ENCODE assay signal across 17 cellular contexts in the genomic region with DNA sequence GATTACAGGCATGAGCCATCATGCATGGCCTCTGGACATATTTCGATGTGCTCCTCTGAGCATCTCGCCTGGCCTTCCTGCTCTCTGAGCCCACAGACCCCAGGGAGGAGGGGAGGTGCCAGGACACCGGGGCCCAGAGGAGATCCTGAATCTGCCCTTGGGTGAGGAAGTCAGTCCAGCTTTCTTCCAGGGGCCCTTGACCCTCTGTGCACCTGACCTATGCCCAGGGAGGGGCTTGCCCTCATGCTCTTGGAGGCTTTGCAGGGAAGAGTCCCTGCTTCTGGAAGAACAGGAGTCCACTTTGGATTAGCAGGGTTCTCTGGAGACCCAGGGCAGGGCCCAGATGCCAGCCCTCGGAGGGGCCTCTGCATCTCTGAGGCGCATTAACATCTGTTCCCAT. TPM values are rescaled to one million over a fixed set of nuclear protein-coding genes. Genes with fewer than 3 reads are reported as not detected.
A peak's percentile ranks its signal among the peaks of the same experiment; 100 is the strongest.
DNase-seq lines count a peak whose midpoint lies in the region; ATAC-seq, FAIRE-seq and TF ChIP-seq lines count a peak whose summit lies in the region.
"Had no signal": no experiment of that assay in that cellular context is flagged by ENCODE, and none has a peak within 500 bp of the region (broad histone marks: within the 10 kb centered on the region; RNA-seq: fewer than 3 reads in every experiment).

No MANE protein-coding gene starts in this region.

- no peak overlapping the region for H3T11ph ChIP-seq in H9 (ENCODE audit: low read length)

- H4K20me1 ChIP-seq in H9 (ENCODE audit: control insufficient read depth, insufficient read depth, insufficient read length), result no peaks in the 10 kb centered on the region

- no peaks in the 10 kb centered on the region for H3K36me3 ChIP-seq in small intestine (ENCODE audit: control insufficient read depth in 2 of 2, insufficient read depth in 2 of 2, low read length in 2 of 2)
- H3K36me3 ChIP-seq: BE2C, HAP-1 had no signal

- H3K27me3 ChIP-seq in H9 (ENCODE audit: insufficient read depth, low read length), result no peaks in the 10 kb centered on the region
- H3K27me3 ChIP-seq in small intestine (ENCODE audit: control insufficient read depth in 2 of 2, insufficient read depth in 2 of 2, low read length in 2 of 2), result no peaks in the 10 kb centered on the region
- H3K27me3 ChIP-seq: BE2C had no signal

- H2BK15ac ChIP-seq in H9 (ENCODE audit: low read depth, low read length), result no peak overlapping the region

- no peak overlapping the region for H2BK5ac ChIP-seq in H9 (ENCODE audit: insufficient read length, low read length)

- no peak overlapping the region for H3K4ac ChIP-seq in H9 (ENCODE audit: low read depth, low read length)

- H3K56ac ChIP-seq in H9 (ENCODE audit: insufficient read length, low read depth, low read length), result no peak overlapping the region

- no peak overlapping the region for H4K5ac ChIP-seq in H9 (ENCODE audit: insufficient read length, low read depth, low read length)

- WGBS in H9 (ENCODE audit: extremely low coverage, insufficient read length, low lambda C conversion rate), result no CpG with 5 or more reads among the region's 5 CpGs
- 62 to 77% (median 75%) methylated on average over 5 of the region's 5 CpGs for WGBS in small intestine, 3 donors

- H3K9me3 Mint-ChIP-seq in H9 (no peaks in the 10 kb centered on the region; a peak in 1 of 5 replicates), glutamatergic neuron (ENCODE audit: unreplicated experiment) (no peaks in the 10 kb centered on the region)
- H3K9me3 Mint-ChIP-seq: CD8-positive, alpha-beta memory T cell; GM23338 had no signal

- H3K27ac Mint-ChIP-seq in H9, result no peak overlapping the region
- peak overlapping the region; percentile 71 for H3K27ac Mint-ChIP-seq in T-helper 17 cell
- H3K27ac Mint-ChIP-seq in glutamatergic neuron (ENCODE audit: unreplicated experiment), result no peak overlapping the region
- H3K27ac Mint-ChIP-seq: GM23338 had no signal

- no peaks in the 10 kb centered on the region for H3K9me3 ChIP-seq in H9 (ENCODE audit: control insufficient read depth, low read depth, low read length)
- no peaks in the 10 kb centered on the region for H3K9me3 ChIP-seq in T-helper 17 cell (ENCODE audit: control insufficient read depth, low read length, poor library complexity, severe bottlenecking)
- no peaks in the 10 kb centered on the region for H3K9me3 ChIP-seq in small intestine (ENCODE audit: control insufficient read depth, low read depth)
- H3K9me3 ChIP-seq: BE2C, Caco-2, HAP-1 had no signal

- H2BK20ac ChIP-seq in H9 (ENCODE audit: low read depth, low read length, poor library complexity, severe bottlenecking), result no peak overlapping the region

- H3K36me3 Mint-ChIP-seq in H9 (ENCODE audit: insufficient read depth in 1 of 3, low read depth in 3 of 3) (no peaks in the 10 kb centered on the region; a peak in 1 of 7 replicates), T-helper 17 cell (ENCODE audit: low read depth) (no peaks in the 10 kb centered on the region), glutamatergic neuron (ENCODE audit: unreplicated experiment) (no peaks in the 10 kb centered on the region)
- H3K36me3 Mint-ChIP-seq: CD8-positive, alpha-beta memory T cell had no signal

- no peak overlapping the region for H3K4me2 ChIP-seq in H9 (ENCODE audit: insufficient read depth, insufficient read length, low read length)

- H3K4me1 ChIP-seq in H9 (ENCODE audit: insufficient read depth, low read length), result peaks cover 4% of the 10 kb centered on the region; the same call in 1 of the 2 replicates
- H3K4me1 ChIP-seq in small intestine (ENCODE audit: control insufficient read depth in 2 of 2, insufficient read depth in 1 of 2, low read depth in 1 of 2, low read length in 1 of 2), result no peaks in the 10 kb centered on the region
- H3K4me1 ChIP-seq: BE2C, Caco-2 had no signal

- H3K27ac ChIP-seq in H9 (ENCODE audit: insufficient read length, low read depth, low read length), result no peak overlapping the region
- no peak overlapping the region for H3K27ac ChIP-seq in small intestine (ENCODE audit: low read depth in 1 of 2, low read length in 1 of 2)

- H3K23ac ChIP-seq in H9 (ENCODE audit: insufficient read length, low read depth, low read length), result no peak overlapping the region

- FAIRE-seq in small intestine (lab: Jason Lieb, UNC), result no peak
- FAIRE-seq: A204.1 had no signal

- H3K4me1 Mint-ChIP-seq in H9 (peaks cover 23 to 29% of the 10 kb centered on the region in 2 experiments), T-helper 17 cell (peaks cover 3% of the 10 kb centered on the region), glutamatergic neuron (ENCODE audit: low read depth, unreplicated experiment) (peaks cover 4% of the 10 kb centered on the region)

- no peaks in the 10 kb centered on the region for H3K23me2 ChIP-seq in H9 (ENCODE audit: insufficient read length, low read depth, low read length, poor library complexity, severe bottlenecking)

- no peak for DNase-seq in H9
- no peak for DNase-seq in T-helper 17 cell
- no peak for DNase-seq in left colon
- DNase-seq in small intestine, result peak; percentile 64
- no peak for DNase-seq in NCI-H2227 (lab: John Stamatoyannopoulos, UW; ENCODE audit: unreplicated experiment)
- DNase-seq in glutamatergic neuron, result no peak
- DNase-seq in KBM-7, result no peak
- DNase-seq in activated gamma-delta T cell (lab: John Stamatoyannopoulos, UW), result no peak
- DNase-seq: BE2C; Caco-2; CD8-positive, alpha-beta memory T cell; IMR-90 had no signal

- H2AFZ ChIP-seq in H9 (ENCODE audit: low read length), result no peak overlapping the region

- no peak overlapping the region for H3K18ac ChIP-seq in H9 (ENCODE audit: insufficient read length, low read depth, low read length)

- H3K9ac ChIP-seq in H9 (ENCODE audit: extremely low read depth, insufficient read length, low read length), result no peak overlapping the region

- no peak overlapping the region for H4K91ac ChIP-seq in H9 (ENCODE audit: insufficient read length, low read depth, low read length)

- H3K4me3 ChIP-seq in small intestine (ENCODE audit: low read depth in 1 of 2, low read length in 2 of 2), result no peak overlapping the region
- H3K4me3 ChIP-seq: GM23338, HAP-1 had no signal

- no peaks in the 10 kb centered on the region for H3K79me1 ChIP-seq in H9 (ENCODE audit: insufficient read depth, low read depth, low read length, poor library complexity, severe bottlenecking)

- no peak overlapping the region for H2BK12ac ChIP-seq in H9 (ENCODE audit: insufficient read length, low read depth, low read length)

- H3K79me2 ChIP-seq in H9 (ENCODE audit: insufficient read depth, low read length), result no peaks in the 10 kb centered on the region

- H3K27me3 Mint-ChIP-seq in H9 (ENCODE audit: low read depth) (peaks cover 3% of the 10 kb centered on the region; the same call in 1 of the 2 replicates), T-helper 17 cell (peaks cover 34% of the 10 kb centered on the region), glutamatergic neuron (ENCODE audit: unreplicated experiment) (peaks cover 9% of the 10 kb centered on the region)

- H2AK5ac ChIP-seq in H9 (ENCODE audit: insufficient read length, low read length), result no peak overlapping the region

- ATAC-seq in T-helper 17 cell (no peak), left colon (peak; percentile 34)

- TF ChIP-seq CTCF in H9 (conservative IDR thresholded peaks at IDR 0.05) (no peak), glutamatergic neuron (IDR thresholded peaks at IDR 0.05; ENCODE audit: partially characterized antibody, unreplicated experiment) (no peak)

- H2BK120ac ChIP-seq in H9 (ENCODE audit: low read depth, low read length, poor library complexity, severe bottlenecking), result no peak overlapping the region

- in situ Hi-C loops in KBM-7 (cut with MboI; ENCODE audit: low pct_unique_long_range_greater_than_20kb, low sequenced_read_pairs), result loop anchor here (10.0 to 25.0 kb wide), 3 partner anchors 104 to 271 kb away; partner anchors contain the start of gene CRABP1

- no peak overlapping the region for H3K14ac ChIP-seq in H9 (ENCODE audit: insufficient read depth, low read length)

- intact Hi-C loops in left colon (cut with DNase I, micrococcal nuclease), result loop anchor here in 1 of 2 donors (10.0 kb wide), 1 partner anchor 268 kb away; no protein-coding TSS in a partner anchor

- no peak overlapping the region for H3K4me3 Mint-ChIP-seq in H9
- no peak overlapping the region for H3K4me3 Mint-ChIP-seq in T-helper 17 cell
- H3K4me3 Mint-ChIP-seq in glutamatergic neuron (ENCODE audit: unreplicated experiment), result no peak overlapping the region
- H3K4me3 Mint-ChIP-seq: CD8-positive, alpha-beta memory T cell; GM23338 had no signal

- peak overlapping the region; percentile 6 for H4K8ac ChIP-seq in H9 (replicated peaks; ENCODE audit: insufficient read length, low read depth, low read length)

RNA-seq across cellular contexts. Expression of gene ACSBG1, which starts 1.4 kb away (rescaled TPM):
- 2.2 and 3.2 TPM in 2 replicates for total RNA-seq in H9 (2021)
- 1 to 10 TPM in 1 of 2 donors, under 1 TPM in 1; 0.05 to 1.1 TPM for total RNA-seq in T-helper 17 cell
- under 1 TPM; 0.45 to 0.58 TPM for total RNA-seq in left colon
- under 1 TPM; 0.54 to 0.67 (median 0.55) TPM for polyA plus RNA-seq in small intestine
- total RNA-seq in glutamatergic neuron (ENCODE audit: unreplicated experiment), result not detected
- total RNA-seq: Caco-2; CD8-positive, alpha-beta memory T cell; Daoy; IMR-90 had no signal
- polyA plus RNA-seq: AG04450 had no signal

RNA-seq across cellular contexts. Expression of gene DNAJA4, which starts 31.4 kb away (rescaled TPM):
- total RNA-seq in H9 (2021) (0.13 and 0.35 TPM in 2 replicates), T-helper 17 cell (10 to 100 TPM; 28.0 to 30.3 TPM), left colon (10 to 100 TPM; 36.7 to 39.6 TPM), glutamatergic neuron (ENCODE audit: unreplicated experiment) (2.4 TPM)
- 10 to 100 TPM; 10.7 to 17.2 (median 12.7) TPM for polyA plus RNA-seq in small intestine
